ENCODE assay signal across 20 cellular contexts in the genomic region with DNA sequence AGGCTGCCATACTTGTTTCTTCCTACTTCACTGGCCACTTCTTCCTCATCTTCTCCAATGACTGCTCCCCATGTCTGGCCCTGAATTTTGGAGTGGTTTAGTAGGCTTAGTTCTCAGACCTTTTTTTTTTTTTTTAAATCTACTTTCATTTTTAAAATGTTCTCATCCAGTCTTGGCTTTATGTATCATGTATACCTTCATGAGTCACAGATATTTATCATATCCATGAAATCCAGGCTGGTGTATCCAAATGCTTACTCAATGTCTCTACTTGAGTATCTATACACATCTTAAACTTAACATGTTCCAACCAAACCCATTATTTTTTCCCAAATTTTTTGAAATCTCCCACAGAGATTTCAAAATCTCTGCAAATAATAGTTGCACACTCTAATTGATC. TPM values are rescaled to one million over a fixed set of nuclear protein-coding genes. Genes with fewer than 3 reads are reported as not detected.
DNase-seq lines count a peak whose midpoint lies in the region; FAIRE-seq and TF ChIP-seq lines count a peak whose summit lies in the region.
"Had no signal": no experiment of that assay in that cellular context is flagged by ENCODE, and none has a peak within 500 bp of the region (broad histone marks: within the 10 kb centered on the region; RNA-seq: fewer than 3 reads in every experiment).

No MANE protein-coding gene starts in this region.

- TF ChIP-seq CTCF in bronchial epithelial cell (IDR thresholded peaks at IDR 0.05; ENCODE audit: insufficient read depth, low read length, severe bottlenecking) (no peak), fibroblast of villous mesenchyme (IDR thresholded peaks at IDR 0.05; ENCODE audit: insufficient read depth, low read depth, low read length) (no peak)

- H3K9ac ChIP-seq in GM23248 = no peak overlapping the region

- H3K9me2 ChIP-seq in GM23248 (ENCODE audit: insufficient read depth) = no peaks in the 10 kb centered on the region

- FAIRE-seq in bronchial epithelial cell (lab: Jason Lieb, UNC) = no peak
- FAIRE-seq: H1, RCC 7860 had no signal

- no peaks in the 10 kb centered on the region for H4K20me1 ChIP-seq in GM23248 (ENCODE audit: insufficient read depth)

- POLR2A ChIA-PET in CD8-positive, alpha-beta memory T cell (lab: Charles Lee) = no interaction called here

- no peak overlapping the region for H2AFZ ChIP-seq in GM23248

- H3K4me3 Mint-ChIP-seq in CD8-positive, alpha-beta memory T cell = no peak overlapping the region
- H3K4me3 Mint-ChIP-seq: CD4-positive, alpha-beta T cell had no signal

- no peaks in the 10 kb centered on the region for H3K27me3 ChIP-seq in GM23248 (replicated peaks; ENCODE audit: insufficient read depth)
- peaks cover 2% of the 10 kb centered on the region for H3K27me3 ChIP-seq in bronchial epithelial cell (ENCODE audit: control insufficient read depth, insufficient read depth, low read length)
- H3K27me3 ChIP-seq in CD8-positive, alpha-beta memory T cell (ENCODE audit: insufficient read depth, low read length, poor library complexity, severe bottlenecking) = no peaks in the 10 kb centered on the region

- H3K36me3 ChIP-seq in GM23248 (ENCODE audit: low read depth) (no peaks in the 10 kb centered on the region), bronchial epithelial cell (ENCODE audit: control insufficient read depth, insufficient read depth, low read length) (no peaks in the 10 kb centered on the region)
- no peaks in the 10 kb centered on the region for H3K36me3 ChIP-seq in CD8-positive, alpha-beta memory T cell (ENCODE audit: insufficient read depth, low read length)

- H3K36me3 Mint-ChIP-seq in CD8-positive, alpha-beta memory T cell = peaks cover 0 to 4% (median 0%) of the 10 kb centered on the region in 3 donors

- H3K9me3 Mint-ChIP-seq in CD8-positive, alpha-beta memory T cell = no peaks in the 10 kb centered on the region
- H3K9me3 Mint-ChIP-seq: CD4-positive, alpha-beta T cell had no signal

- in situ Hi-C loops in GM23248 (cut with MboI) = no loop called here

- no peak overlapping the region for H3K27ac ChIP-seq in GM23248
- no peak overlapping the region for H3K27ac ChIP-seq in CD8-positive, alpha-beta memory T cell (ENCODE audit: low read depth, low read length)

- H3K4me3 ChIP-seq in GM23248 (no peak overlapping the region), bronchial epithelial cell (ENCODE audit: low read depth, low read length) (no peak overlapping the region), fibroblast of villous mesenchyme (ENCODE audit: low read depth, low read length) (no peak overlapping the region)
- H3K4me3 ChIP-seq in CD8-positive, alpha-beta memory T cell (ENCODE audit: low read length) = no peak overlapping the region

- no peaks in the 10 kb centered on the region for H3K4me1 Mint-ChIP-seq in CD8-positive, alpha-beta memory T cell

- H3K9me3 ChIP-seq in GM23248 (ENCODE audit: low read depth) = no peaks in the 10 kb centered on the region
- no peaks in the 10 kb centered on the region for H3K9me3 ChIP-seq in CD8-positive, alpha-beta memory T cell (ENCODE audit: low read length)
- H3K9me3 ChIP-seq: Caco-2 had no signal

- DNase-seq in GM23248 (peak; percentile 21), LHCN-M2 (ENCODE audit: low read depth) (peak; percentile 7), bronchial epithelial cell (ENCODE audit: low read depth) (peak; percentile 79), fibroblast of villous mesenchyme (ENCODE audit: low read depth) (peak; percentile 11), NCI-H2196 treated with DMSO at 0.1 percent for 48 hours (lab: John Stamatoyannopoulos, UW; ENCODE audit: unreplicated experiment) (no peak), AG20443 (ENCODE audit: low spot score) (no peak), NCI-H526 (lab: John Stamatoyannopoulos, UW) (no peak)
- no peak for DNase-seq in CD8-positive, alpha-beta memory T cell
- DNase-seq: Caco-2; CD4-positive, alpha-beta T cell; GF-D8; NCI-H1092 treated with DMSO at 0.1 percent for 48 hours; NCI-H1436 treated with DMSO at 0.1 percent for 48 hours; NCI-H1930; NCI-H345; NCI-H524; NCI-H82; Right ventricle myocardium superior had no signal

- no peak overlapping the region for H3K4me2 ChIP-seq in GM23248 (ENCODE audit: unreplicated experiment)

- H3K27me3 Mint-ChIP-seq in CD8-positive, alpha-beta memory T cell = peaks cover 3 to 14% of the 10 kb centered on the region in 2 donors

- CTCF ChIA-PET in CD8-positive, alpha-beta memory T cell (lab: Charles Lee) = no interaction called here

- no peaks in the 10 kb centered on the region for H3K4me1 ChIP-seq in GM23248 (ENCODE audit: insufficient read depth)
- H3K4me1 ChIP-seq in CD8-positive, alpha-beta memory T cell (ENCODE audit: insufficient read depth, low read length) = no peaks in the 10 kb centered on the region
- H3K4me1 ChIP-seq: Caco-2 had no signal

- no peak overlapping the region for H3K27ac Mint-ChIP-seq in CD8-positive, alpha-beta memory T cell
- H3K27ac Mint-ChIP-seq: CD4-positive, alpha-beta T cell had no signal

- no peaks in the 10 kb centered on the region for H3K79me2 ChIP-seq in GM23248 (ENCODE audit: insufficient read depth)

- H3F3A ChIP-seq in GM23248 (ENCODE audit: insufficient read depth) = no peaks in the 10 kb centered on the region

RNA-seq across cellular contexts. Expression of gene CFAP36, which starts 26.3 kb away (rescaled TPM):
- total RNA-seq in GM23248 (2014; rRNA removed; shearing (Covaris generic)) = 16.7 and 25.7 TPM in 2 replicates
- polyA plus RNA-seq in GM23248 (2016; fragmentation: Nextera tagmentation; extraction: Ambion mirVana) = 54.8 and 56.4 TPM in 2 replicates
- total RNA-seq in LHCN-M2 (2014; rRNA removed) (25.1 and 28.4 TPM in 2 replicates), bronchial epithelial cell (12.4 and 24.1 TPM in 2 replicates), fibroblast of villous mesenchyme (14.8 and 21.2 TPM in 2 replicates)
- polyA plus RNA-seq in LHCN-M2 (2012) = 27.3 TPM
- total RNA-seq in CD8-positive, alpha-beta memory T cell = 10 to 100 TPM; 27.6 TPM
- 30.9 TPM for polyA plus RNA-seq in CD8-positive, alpha-beta memory T cell

Comparison
In these comparisons a context has a peak if more than half of its experiments do, and no peak if none do; other contexts are left out.
1. DNase-seq: peak in GM23248 (single experiment), LHCN-M2 (single experiment), bronchial epithelial cell (single experiment) and fibroblast of villous mesenchyme (single experiment); none in NCI-H2196 treated with DMSO at 0.1 percent for 48 hours (single experiment), CD8-positive, alpha-beta memory T cell (0 of 5), AG20443 (single experiment) and NCI-H526 (0 of 2).